1 cellular context compared by ENCODE assay signal in genomic region chr15:64092864-64093626, GRCh38.
TF ChIP-seq lines count a peak whose summit lies in the region.

No MANE protein-coding gene starts in this region.

TF ChIP-seq in HepG2, 621 proteins besides CTCF, POLR2A, EP300 and RAD21 (continued from another document):
- TF ChIP-seq FOXO4 (CRISPR knock-in tag; conservative IDR thresholded peaks at IDR 0.05) (no peak), ZNF329 (CRISPR knock-in tag; IDR thresholded peaks at IDR 0.05; ENCODE audit: low read depth) (no peak), ZBTB1 (CRISPR knock-in tag; IDR thresholded peaks at IDR 0.05; ENCODE audit: borderline replicate concordance) (no peak), ZNF496 (CRISPR knock-in tag; IDR thresholded peaks at IDR 0.05; ENCODE audit: insufficient replicate concordance) (no peak), SP140L (CRISPR knock-in tag; IDR thresholded peaks at IDR 0.05; ENCODE audit: borderline replicate concordance) (0 out of 2 replicates have a peak, but pooled peaks have one; percentile 39), GABPB1 (CRISPR knock-in tag; IDR thresholded peaks at IDR 0.05) (no peak), NFKBIZ (CRISPR knock-in tag; IDR thresholded peaks at IDR 0.05) (no peak), PRPF4 (IDR thresholded peaks at IDR 0.05; ENCODE audit: low read depth, low read length, poor library complexity, severe bottlenecking) (no peak), ZNF44 (CRISPR knock-in tag; IDR thresholded peaks at IDR 0.05) (no peak), LRRFIP1 (CRISPR knock-in tag; conservative IDR thresholded peaks at IDR 0.05) (no peak), PTBP1 (IDR thresholded peaks at IDR 0.05; ENCODE audit: low read depth, low read length, poor library complexity, severe bottlenecking) (no peak), ZNF333 (CRISPR knock-in tag; IDR thresholded peaks at IDR 0.05; ENCODE audit: borderline replicate concordance) (no peak), HMG20B (CRISPR knock-in tag; conservative IDR thresholded peaks at IDR 0.05) (no peak), ELF3 (CRISPR knock-in tag; IDR thresholded peaks at IDR 0.05) (no peak), CENPT (CRISPR knock-in tag; IDR thresholded peaks at IDR 0.05; ENCODE audit: low read depth) (no peak), NCOA1 (CRISPR knock-in tag; IDR thresholded peaks at IDR 0.05) (no peak), RBM22 (optimal IDR thresholded peaks at IDR 0.05; ENCODE audit: low read length) (no peak), SP4 (CRISPR knock-in tag; IDR thresholded peaks at IDR 0.05) (no peak), SIX4 (CRISPR knock-in tag; IDR thresholded peaks at IDR 0.05) (no peak), ZNF430 (CRISPR knock-in tag; IDR thresholded peaks at IDR 0.05) (no peak), GTF2F1 (IDR thresholded peaks at IDR 0.05; ENCODE audit: low read length) (no peak), NFATC3 (CRISPR knock-in tag; IDR thresholded peaks at IDR 0.05) (no peak), ZFX (CRISPR knock-in tag; IDR thresholded peaks at IDR 0.05; ENCODE audit: low read depth) (0 out of 2 replicates have a peak, but pooled peaks have one; percentile 12), RNF2 (conservative IDR thresholded peaks at IDR 0.05; ENCODE audit: low read depth) (no peak), SP1 (IDR thresholded peaks at IDR 0.05) (no peak), SP1 (CRISPR knock-in tag; IDR thresholded peaks at IDR 0.05) (no peak), SIX1 (CRISPR knock-in tag; IDR thresholded peaks at IDR 0.05; ENCODE audit: borderline replicate concordance) (no peak), ZNF367 (CRISPR knock-in tag; IDR thresholded peaks at IDR 0.05; ENCODE audit: borderline replicate concordance) (no peak), KAT2B (IDR thresholded peaks at IDR 0.05; ENCODE audit: borderline replicate concordance, low read depth, low read length) (no peak), NCOA5 (CRISPR knock-in tag; IDR thresholded peaks at IDR 0.05) (no peak), DRAP1 (CRISPR knock-in tag; IDR thresholded peaks at IDR 0.05) (no peak), NBN (conservative IDR thresholded peaks at IDR 0.05) (no peak)
- TF ChIP-seq, protein P1, sequence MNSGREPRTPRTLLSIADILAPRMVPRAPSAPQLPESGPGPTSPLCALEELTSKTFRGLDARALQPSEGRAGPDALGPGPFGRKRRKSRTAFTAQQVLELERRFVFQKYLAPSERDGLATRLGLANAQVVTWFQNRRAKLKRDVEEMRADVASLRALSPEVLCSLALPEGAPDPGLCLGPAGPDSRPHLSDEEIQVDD (CRISPR knock-in tag; IDR thresholded peaks at IDR 0.05; ENCODE audit: borderline replicate concordance) = no peak
- TF ChIP-seq, protein P2, sequence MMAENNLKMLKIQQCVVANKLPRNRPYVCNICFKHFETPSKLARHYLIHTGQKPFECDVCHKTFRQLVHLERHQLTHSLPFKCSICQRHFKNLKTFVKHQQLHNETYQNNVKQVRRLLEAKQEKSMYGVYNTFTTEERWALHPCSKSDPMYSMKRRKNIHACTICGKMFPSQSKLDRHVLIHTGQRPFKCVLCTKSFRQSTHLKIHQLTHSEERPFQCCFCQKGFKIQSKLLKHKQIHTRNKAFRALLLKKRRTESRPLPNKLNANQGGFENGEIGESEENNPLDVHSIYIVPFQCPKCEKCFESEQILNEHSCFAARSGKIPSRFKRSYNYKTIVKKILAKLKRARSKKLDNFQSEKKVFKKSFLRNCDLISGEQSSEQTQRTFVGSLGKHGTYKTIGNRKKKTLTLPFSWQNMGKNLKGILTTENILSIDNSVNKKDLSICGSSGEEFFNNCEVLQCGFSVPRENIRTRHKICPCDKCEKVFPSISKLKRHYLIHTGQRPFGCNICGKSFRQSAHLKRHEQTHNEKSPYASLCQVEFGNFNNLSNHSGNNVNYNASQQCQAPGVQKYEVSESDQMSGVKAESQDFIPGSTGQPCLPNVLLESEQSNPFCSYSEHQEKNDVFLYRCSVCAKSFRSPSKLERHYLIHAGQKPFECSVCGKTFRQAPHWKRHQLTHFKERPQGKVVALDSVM (CRISPR knock-in tag; IDR thresholded peaks at IDR 0.05) = no peak
- TF ChIP-seq, protein P3, sequence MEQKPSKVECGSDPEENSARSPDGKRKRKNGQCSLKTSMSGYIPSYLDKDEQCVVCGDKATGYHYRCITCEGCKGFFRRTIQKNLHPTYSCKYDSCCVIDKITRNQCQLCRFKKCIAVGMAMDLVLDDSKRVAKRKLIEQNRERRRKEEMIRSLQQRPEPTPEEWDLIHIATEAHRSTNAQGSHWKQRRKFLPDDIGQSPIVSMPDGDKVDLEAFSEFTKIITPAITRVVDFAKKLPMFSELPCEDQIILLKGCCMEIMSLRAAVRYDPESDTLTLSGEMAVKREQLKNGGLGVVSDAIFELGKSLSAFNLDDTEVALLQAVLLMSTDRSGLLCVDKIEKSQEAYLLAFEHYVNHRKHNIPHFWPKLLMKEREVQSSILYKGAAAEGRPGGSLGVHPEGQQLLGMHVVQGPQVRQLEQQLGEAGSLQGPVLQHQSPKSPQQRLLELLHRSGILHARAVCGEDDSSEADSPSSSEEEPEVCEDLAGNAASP (CRISPR knock-in tag; IDR thresholded peaks at IDR 0.05; ENCODE audit: borderline replicate concordance) = no peak
- TF ChIP-seq, protein P4, sequence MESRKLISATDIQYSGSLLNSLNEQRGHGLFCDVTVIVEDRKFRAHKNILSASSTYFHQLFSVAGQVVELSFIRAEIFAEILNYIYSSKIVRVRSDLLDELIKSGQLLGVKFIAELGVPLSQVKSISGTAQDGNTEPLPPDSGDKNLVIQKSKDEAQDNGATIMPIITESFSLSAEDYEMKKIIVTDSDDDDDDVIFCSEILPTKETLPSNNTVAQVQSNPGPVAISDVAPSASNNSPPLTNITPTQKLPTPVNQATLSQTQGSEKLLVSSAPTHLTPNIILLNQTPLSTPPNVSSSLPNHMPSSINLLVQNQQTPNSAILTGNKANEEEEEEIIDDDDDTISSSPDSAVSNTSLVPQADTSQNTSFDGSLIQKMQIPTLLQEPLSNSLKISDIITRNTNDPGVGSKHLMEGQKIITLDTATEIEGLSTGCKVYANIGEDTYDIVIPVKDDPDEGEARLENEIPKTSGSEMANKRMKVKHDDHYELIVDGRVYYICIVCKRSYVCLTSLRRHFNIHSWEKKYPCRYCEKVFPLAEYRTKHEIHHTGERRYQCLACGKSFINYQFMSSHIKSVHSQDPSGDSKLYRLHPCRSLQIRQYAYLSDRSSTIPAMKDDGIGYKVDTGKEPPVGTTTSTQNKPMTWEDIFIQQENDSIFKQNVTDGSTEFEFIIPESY (CRISPR knock-in tag; IDR thresholded peaks at IDR 0.05) = no peak
- TF ChIP-seq, protein P5, sequence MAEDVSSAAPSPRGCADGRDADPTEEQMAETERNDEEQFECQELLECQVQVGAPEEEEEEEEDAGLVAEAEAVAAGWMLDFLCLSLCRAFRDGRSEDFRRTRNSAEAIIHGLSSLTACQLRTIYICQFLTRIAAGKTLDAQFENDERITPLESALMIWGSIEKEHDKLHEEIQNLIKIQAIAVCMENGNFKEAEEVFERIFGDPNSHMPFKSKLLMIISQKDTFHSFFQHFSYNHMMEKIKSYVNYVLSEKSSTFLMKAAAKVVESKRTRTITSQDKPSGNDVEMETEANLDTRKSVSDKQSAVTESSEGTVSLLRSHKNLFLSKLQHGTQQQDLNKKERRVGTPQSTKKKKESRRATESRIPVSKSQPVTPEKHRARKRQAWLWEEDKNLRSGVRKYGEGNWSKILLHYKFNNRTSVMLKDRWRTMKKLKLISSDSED (CRISPR knock-in tag; IDR thresholded peaks at IDR 0.05) = no peak
- TF ChIP-seq, protein P6, sequence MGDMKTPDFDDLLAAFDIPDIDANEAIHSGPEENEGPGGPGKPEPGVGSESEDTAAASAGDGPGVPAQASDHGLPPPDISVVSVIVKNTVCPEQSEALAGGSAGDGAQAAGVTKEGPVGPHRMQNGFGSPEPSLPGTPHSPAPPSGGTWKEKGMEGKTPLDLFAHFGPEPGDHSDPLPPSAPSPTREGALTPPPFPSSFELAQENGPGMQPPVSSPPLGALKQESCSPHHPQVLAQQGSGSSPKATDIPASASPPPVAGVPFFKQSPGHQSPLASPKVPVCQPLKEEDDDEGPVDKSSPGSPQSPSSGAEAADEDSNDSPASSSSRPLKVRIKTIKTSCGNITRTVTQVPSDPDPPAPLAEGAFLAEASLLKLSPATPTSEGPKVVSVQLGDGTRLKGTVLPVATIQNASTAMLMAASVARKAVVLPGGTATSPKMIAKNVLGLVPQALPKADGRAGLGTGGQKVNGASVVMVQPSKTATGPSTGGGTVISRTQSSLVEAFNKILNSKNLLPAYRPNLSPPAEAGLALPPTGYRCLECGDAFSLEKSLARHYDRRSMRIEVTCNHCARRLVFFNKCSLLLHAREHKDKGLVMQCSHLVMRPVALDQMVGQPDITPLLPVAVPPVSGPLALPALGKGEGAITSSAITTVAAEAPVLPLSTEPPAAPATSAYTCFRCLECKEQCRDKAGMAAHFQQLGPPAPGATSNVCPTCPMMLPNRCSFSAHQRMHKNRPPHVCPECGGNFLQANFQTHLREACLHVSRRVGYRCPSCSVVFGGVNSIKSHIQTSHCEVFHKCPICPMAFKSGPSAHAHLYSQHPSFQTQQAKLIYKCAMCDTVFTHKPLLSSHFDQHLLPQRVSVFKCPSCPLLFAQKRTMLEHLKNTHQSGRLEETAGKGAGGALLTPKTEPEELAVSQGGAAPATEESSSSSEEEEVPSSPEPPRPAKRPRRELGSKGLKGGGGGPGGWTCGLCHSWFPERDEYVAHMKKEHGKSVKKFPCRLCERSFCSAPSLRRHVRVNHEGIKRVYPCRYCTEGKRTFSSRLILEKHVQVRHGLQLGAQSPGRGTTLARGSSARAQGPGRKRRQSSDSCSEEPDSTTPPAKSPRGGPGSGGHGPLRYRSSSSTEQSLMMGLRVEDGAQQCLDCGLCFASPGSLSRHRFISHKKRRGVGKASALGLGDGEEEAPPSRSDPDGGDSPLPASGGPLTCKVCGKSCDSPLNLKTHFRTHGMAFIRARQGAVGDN (CRISPR knock-in tag; IDR thresholded peaks at IDR 0.05) = no peak; the same call in 1 of the 2 replicates
- TF ChIP-seq, protein P7, sequence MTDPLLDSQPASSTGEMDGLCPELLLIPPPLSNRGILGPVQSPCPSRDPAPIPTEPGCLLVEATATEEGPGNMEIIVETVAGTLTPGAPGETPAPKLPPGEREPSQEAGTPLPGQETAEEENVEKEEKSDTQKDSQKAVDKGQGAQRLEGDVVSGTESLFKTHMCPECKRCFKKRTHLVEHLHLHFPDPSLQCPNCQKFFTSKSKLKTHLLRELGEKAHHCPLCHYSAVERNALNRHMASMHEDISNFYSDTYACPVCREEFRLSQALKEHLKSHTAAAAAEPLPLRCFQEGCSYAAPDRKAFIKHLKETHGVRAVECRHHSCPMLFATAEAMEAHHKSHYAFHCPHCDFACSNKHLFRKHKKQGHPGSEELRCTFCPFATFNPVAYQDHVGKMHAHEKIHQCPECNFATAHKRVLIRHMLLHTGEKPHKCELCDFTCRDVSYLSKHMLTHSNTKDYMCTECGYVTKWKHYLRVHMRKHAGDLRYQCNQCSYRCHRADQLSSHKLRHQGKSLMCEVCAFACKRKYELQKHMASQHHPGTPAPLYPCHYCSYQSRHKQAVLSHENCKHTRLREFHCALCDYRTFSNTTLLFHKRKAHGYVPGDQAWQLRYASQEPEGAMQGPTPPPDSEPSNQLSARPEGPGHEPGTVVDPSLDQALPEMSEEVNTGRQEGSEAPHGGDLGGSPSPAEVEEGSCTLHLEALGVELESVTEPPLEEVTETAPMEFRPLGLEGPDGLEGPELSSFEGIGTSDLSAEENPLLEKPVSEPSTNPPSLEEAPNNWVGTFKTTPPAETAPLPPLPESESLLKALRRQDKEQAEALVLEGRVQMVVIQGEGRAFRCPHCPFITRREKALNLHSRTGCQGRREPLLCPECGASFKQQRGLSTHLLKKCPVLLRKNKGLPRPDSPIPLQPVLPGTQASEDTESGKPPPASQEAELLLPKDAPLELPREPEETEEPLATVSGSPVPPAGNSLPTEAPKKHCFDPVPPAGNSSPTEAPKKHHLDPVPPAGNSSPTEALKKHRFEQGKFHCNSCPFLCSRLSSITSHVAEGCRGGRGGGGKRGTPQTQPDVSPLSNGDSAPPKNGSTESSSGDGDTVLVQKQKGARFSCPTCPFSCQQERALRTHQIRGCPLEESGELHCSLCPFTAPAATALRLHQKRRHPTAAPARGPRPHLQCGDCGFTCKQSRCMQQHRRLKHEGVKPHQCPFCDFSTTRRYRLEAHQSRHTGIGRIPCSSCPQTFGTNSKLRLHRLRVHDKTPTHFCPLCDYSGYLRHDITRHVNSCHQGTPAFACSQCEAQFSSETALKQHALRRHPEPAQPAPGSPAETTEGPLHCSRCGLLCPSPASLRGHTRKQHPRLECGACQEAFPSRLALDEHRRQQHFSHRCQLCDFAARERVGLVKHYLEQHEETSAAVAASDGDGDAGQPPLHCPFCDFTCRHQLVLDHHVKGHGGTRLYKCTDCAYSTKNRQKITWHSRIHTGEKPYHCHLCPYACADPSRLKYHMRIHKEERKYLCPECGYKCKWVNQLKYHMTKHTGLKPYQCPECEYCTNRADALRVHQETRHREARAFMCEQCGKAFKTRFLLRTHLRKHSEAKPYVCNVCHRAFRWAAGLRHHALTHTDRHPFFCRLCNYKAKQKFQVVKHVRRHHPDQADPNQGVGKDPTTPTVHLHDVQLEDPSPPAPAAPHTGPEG (CRISPR knock-in tag; IDR thresholded peaks at IDR 0.05) = no peak
TF ChIP-seq in HepG2: peak in this region for 62.
